ENCODE assay signal across 22 cellular contexts in the genomic region with DNA sequence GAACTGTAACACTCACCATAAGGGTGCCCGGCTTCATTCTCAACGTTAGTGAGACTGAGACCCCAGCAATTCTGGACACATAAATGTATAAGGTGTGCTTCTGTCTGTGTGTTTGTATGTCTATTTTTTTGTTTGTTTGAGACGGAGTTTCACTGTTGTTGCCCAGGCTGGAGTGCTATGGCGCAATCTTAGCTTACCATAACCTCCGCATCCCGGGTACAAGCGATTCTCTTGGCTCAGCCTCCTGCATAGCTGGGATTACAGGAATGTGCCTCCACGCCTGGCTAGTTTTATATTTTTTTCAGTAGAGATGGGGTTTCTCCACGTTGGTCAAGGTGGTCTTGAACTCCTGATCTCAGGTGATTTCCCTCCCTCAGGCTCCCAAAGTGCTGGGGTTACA. TPM values are rescaled to one million over a fixed set of nuclear protein-coding genes. Genes with fewer than 3 reads are reported as not detected.
DNase-seq lines count a peak whose midpoint lies in the region; ATAC-seq, FAIRE-seq and TF ChIP-seq lines count a peak whose summit lies in the region.
"Had no signal": no experiment of that assay in that cellular context is flagged by ENCODE, and none has a peak within 500 bp of the region (broad histone marks: within the 10 kb centered on the region; RNA-seq: fewer than 3 reads in every experiment).

No MANE protein-coding gene starts in this region.

- H3K9me3 ChIP-seq in esophagus muscularis mucosa (peaks cover 0 to 12% (median 3%) of the 10 kb centered on the region in 4 donors), HepG2 (ENCODE audit: low read length) (peaks cover 6% of the 10 kb centered on the region), smooth muscle cell (replicated peaks; ENCODE audit: low read depth) (peaks cover 4% of the 10 kb centered on the region)

- intact Hi-C loops in esophagus muscularis mucosa (cut with DNase I) = no loop called here
- intact Hi-C loops in HepG2 (cut with micrococcal nuclease; ENCODE audit: unreplicated experiment) = no loop called here

- H2AFZ ChIP-seq in HepG2 (ENCODE audit: low read length) = no peak overlapping the region
- no peak overlapping the region for H2AFZ ChIP-seq in smooth muscle cell (ENCODE audit: low read depth)
- H2AFZ ChIP-seq: GM23338 had no signal

- H3K27me3 ChIP-seq in esophagus muscularis mucosa = peaks cover 0 to 8% (median 0%) of the 10 kb centered on the region in 4 donors
- H3K27me3 ChIP-seq in HepG2 (ENCODE audit: control insufficient read depth in 1 of 2, insufficient read depth in 2 of 2, low read length in 2 of 2) = no peaks in the 10 kb centered on the region
- H3K27me3 ChIP-seq in smooth muscle cell (ENCODE audit: low read depth) = no peaks in the 10 kb centered on the region
- H3K27me3 ChIP-seq: BE2C had no signal

- TF ChIP-seq EP300 in esophagus muscularis mucosa (IDR thresholded peaks at IDR 0.05) (no peak), HepG2 (IDR thresholded peaks at IDR 0.05; ENCODE audit: low read depth in 2 of 2, low read length in 2 of 2) (no peak), HepG2 (CRISPR knock-in tag; IDR thresholded peaks at IDR 0.05; ENCODE audit: borderline replicate concordance) (no peak)

- POLR2A ChIA-PET in HepG2 (lab: Yijun Ruan, JAX) = no interaction called here

- no peaks in the 10 kb centered on the region for H3K36me3 ChIP-seq in esophagus muscularis mucosa
- H3K36me3 ChIP-seq in HepG2 (replicated peaks in 1 of 2; ENCODE audit: control insufficient read depth in 1 of 2, insufficient read depth in 2 of 2, low read length in 2 of 2) = no peaks in the 10 kb centered on the region
- H3K36me3 ChIP-seq in smooth muscle cell (ENCODE audit: low read depth) = no peaks in the 10 kb centered on the region
- H3K36me3 ChIP-seq: BE2C had no signal

- TF ChIP-seq CTCF in esophagus muscularis mucosa (IDR thresholded peaks at IDR 0.05) (no peak), HepG2 (CRISPR knock-in tag; IDR thresholded peaks at IDR 0.05) (no peak), smooth muscle cell (IDR thresholded peaks at IDR 0.05; ENCODE audit: borderline replicate concordance, insufficient read depth, poor library complexity, severe bottlenecking) (no peak)

- TF ChIP-seq RAD21 in HepG2 (CRISPR knock-in tag; IDR thresholded peaks at IDR 0.05) = no peak

- H4K20me1 ChIP-seq in HepG2 (ENCODE audit: insufficient read depth, low read length) = no peaks in the 10 kb centered on the region
- H4K20me1 ChIP-seq in smooth muscle cell (ENCODE audit: low read depth) = no peaks in the 10 kb centered on the region

- no peak overlapping the region for H3K9ac ChIP-seq in HepG2 (ENCODE audit: insufficient read depth, low read depth, low read length)
- no peak overlapping the region for H3K9ac ChIP-seq in smooth muscle cell (ENCODE audit: low read depth)

- H3F3A ChIP-seq in smooth muscle cell (ENCODE audit: low read depth) = no peaks in the 10 kb centered on the region

- H3K4me3 ChIP-seq in esophagus muscularis mucosa (no peak overlapping the region), HepG2 (replicated peaks in 1 of 3; ENCODE audit: insufficient read depth in 1 of 3, low read depth in 2 of 3, low read length in 3 of 3) (no peak overlapping the region), smooth muscle cell (no peak overlapping the region)
- H3K4me3 ChIP-seq: GM23338 had no signal

- H3K4me1 ChIP-seq in esophagus muscularis mucosa (no peaks in the 10 kb centered on the region), HepG2 (ENCODE audit: insufficient read depth, low read length) (peaks cover 37% of the 10 kb centered on the region), smooth muscle cell (ENCODE audit: low read depth) (no peaks in the 10 kb centered on the region)
- H3K4me1 ChIP-seq: BE2C had no signal

- DNase-seq in esophagus muscularis mucosa (ENCODE audit: extremely low spot score) (peak; percentile 21), HepG2 (ENCODE audit: low spot score) (no peak), smooth muscle cell (lab: John Stamatoyannopoulos, UW; ENCODE audit: unreplicated experiment) (no peak), NCI-H226 (no peak), GM19238 (ENCODE audit: insufficient read length, low spot score) (no peak), NCI-H1105 treated with DMSO at 0.1 percent for 48 hours (lab: John Stamatoyannopoulos, UW) (no peak)
- no peak for DNase-seq in stimulated activated CD4-positive, alpha-beta T cell treated with anti-CD3 and anti-CD28 coated beads, Interleukin-15, amount 100 ng/mL, for 24 hours
- DNase-seq: BE2C; C1 segment of cervical spinal cord; CD4-positive, CD25-positive, alpha-beta regulatory T cell; CD8-positive, alpha-beta memory T cell; COR-L47; HCEC 1CT had no signal

- CTCF ChIA-PET in HepG2 (lab: Yijun Ruan, JAX; ENCODE audit: low intra/inter-chr PET ratio, low total read pairs) = no interaction called here

- no peak for TF ChIP-seq POLR2A in esophagus muscularis mucosa (IDR thresholded peaks at IDR 0.05; ENCODE audit: low read depth)
- TF ChIP-seq POLR2A in HepG2 (IDR thresholded peaks at IDR 0.05; ENCODE audit: insufficient read depth in 1 of 2, low read depth in 2 of 2, low read length in 2 of 2) = no peak

- WGBS in esophagus muscularis mucosa = 93% methylated on average over 9 of the region's 9 CpGs
- 36% methylated on average over 9 of the region's 9 CpGs for WGBS in HepG2 (ENCODE audit: low lambda C conversion rate)
- 90% methylated on average over 9 of the region's 9 CpGs for WGBS in smooth muscle cell (ENCODE audit: low lambda C conversion rate)

- H3K79me2 ChIP-seq in HepG2 (ENCODE audit: insufficient read depth, low read length) (no peaks in the 10 kb centered on the region), smooth muscle cell (ENCODE audit: low read depth) (no peaks in the 10 kb centered on the region)

- in situ Hi-C loops in HepG2 (cut with HindIII; ENCODE audit: extremely low pct_ligation_motif_present, low pct_unique_long_range_greater_than_20kb) = no loop called here

- H3K4me2 ChIP-seq in HepG2 (ENCODE audit: low read depth, low read length) (no peak overlapping the region), smooth muscle cell (no peak overlapping the region)
- H3K4me2 ChIP-seq: GM23338 had no signal

- no peak for ATAC-seq in HepG2
- ATAC-seq: GM23338 had no signal

- no peak for FAIRE-seq in HepG2 (lab: Jason Lieb, UNC)
- FAIRE-seq: A204.1, D721Med, G401.6, GM12891, H54 had no signal

- no TSS peak for BruUV-seq in HepG2 (replicated peaks; lab: Mats Ljungman, UMichigan)

- H3K27ac ChIP-seq in esophagus muscularis mucosa (replicated peaks in 1 of 4) (no peak overlapping the region), HepG2 (ENCODE audit: extremely low read length, insufficient read depth, low read length) (no peak overlapping the region), smooth muscle cell (ENCODE audit: low read depth) (peak overlapping the region; percentile 47)
- H3K27ac ChIP-seq: HL-60 had no signal

TF ChIP-seq in HepG2, 621 proteins besides CTCF, POLR2A, EP300 and RAD21:
- TF ChIP-seq KMT2B (CRISPR knock-in tag; IDR thresholded peaks at IDR 0.05) (no peak), PRPF4 (IDR thresholded peaks at IDR 0.05; ENCODE audit: low read depth, low read length, poor library complexity, severe bottlenecking) (no peak), CEBPB (IDR thresholded peaks at IDR 0.05; ENCODE audit: borderline replicate concordance, low read depth, low read length) (peak; percentile 69; the same call in 1 of the 2 replicates), ZNF557 (CRISPR knock-in tag; IDR thresholded peaks at IDR 0.05) (no peak), CEBPG (CRISPR knock-in tag; IDR thresholded peaks at IDR 0.05) (0 out of 2 replicates have a peak, but pooled peaks have one; percentile 20)

RNA-seq across cellular contexts. Expression of gene C2CD4B, which starts 43.3 kb away (rescaled TPM):
- 1 to 10 TPM; 2.5 to 8.6 (median 3.9) TPM for total RNA-seq in esophagus muscularis mucosa
- not detected in 2 replicates for total RNA-seq in HepG2 (2016; rRNA removed; fragmentation: Illumina TruSeq; extraction: Trizol)
- total RNA-seq in HepG2 (2016; cell fraction: cytosol; rRNA removed; fragmentation: Illumina TruSeq; extraction: Trizol; ENCODE audit: low read depth) = not detected in 2 replicates
- total RNA-seq in HepG2 (2016; cell fraction: insoluble cytoplasmic fraction; rRNA removed; fragmentation: Illumina TruSeq; extraction: Trizol) = not detected in 2 replicates
- total RNA-seq in HepG2 (2016; cell fraction: membrane; rRNA removed; fragmentation: Illumina TruSeq; extraction: Trizol) = not detected in 2 replicates
- not detected in 2 replicates for total RNA-seq in HepG2 (2016; cell fraction: nucleus; rRNA removed; fragmentation: Illumina TruSeq; extraction: Trizol)
- not detected in 2 replicates for polyA plus RNA-seq in HepG2 (2011; rRNA removed)
- polyA plus RNA-seq in HepG2 (2011; cell fraction: cytosol; rRNA removed) = not detected in 2 replicates
- not detected in 2 replicates for polyA plus RNA-seq in HepG2 (2011; cell fraction: nucleus; rRNA removed)
- polyA plus RNA-seq in HepG2 (2012) = not detected in 2 replicates
- polyA plus RNA-seq in HepG2 (2016; cell fraction: cytosol; fragmentation: Illumina TruSeq; extraction: Trizol; ENCODE audit: low read depth) = not detected in 2 replicates
- not detected in 2 replicates for polyA plus RNA-seq in HepG2 (2016; cell fraction: insoluble cytoplasmic fraction; fragmentation: Illumina TruSeq; extraction: Trizol; ENCODE audit: low read depth)
- polyA plus RNA-seq in HepG2 (2016; cell fraction: membrane; fragmentation: Illumina TruSeq; extraction: Trizol; ENCODE audit: low read depth) = not detected in 2 replicates
- not detected in 2 replicates for polyA plus RNA-seq in HepG2 (2016; cell fraction: nucleus; fragmentation: Illumina TruSeq; extraction: Trizol; ENCODE audit: insufficient read depth, low read depth)
- not detected in 2 replicates for polyA minus RNA-seq in HepG2 (2011; rRNA and poly(A)+ RNA removed; ENCODE audit: low replicate concordance)
- not detected in 2 replicates for polyA minus RNA-seq in HepG2 (2011; cell fraction: cytosol; rRNA and poly(A)+ RNA removed)
- not detected in 2 replicates for polyA minus RNA-seq in HepG2 (2011; cell fraction: nucleus; rRNA and poly(A)+ RNA removed)
- 0.72 and 0.81 TPM in 2 replicates for total RNA-seq in smooth muscle cell
- 0.71 and 0.98 TPM in 2 replicates for polyA plus RNA-seq in smooth muscle cell
- total RNA-seq: HT1080 had no signal
- polyA plus RNA-seq: CD8-positive, alpha-beta memory T cell; GM23338; IgD-negative memory B cell had no signal
